ENCODE assay signal across 9 cellular contexts in the genomic region with DNA sequence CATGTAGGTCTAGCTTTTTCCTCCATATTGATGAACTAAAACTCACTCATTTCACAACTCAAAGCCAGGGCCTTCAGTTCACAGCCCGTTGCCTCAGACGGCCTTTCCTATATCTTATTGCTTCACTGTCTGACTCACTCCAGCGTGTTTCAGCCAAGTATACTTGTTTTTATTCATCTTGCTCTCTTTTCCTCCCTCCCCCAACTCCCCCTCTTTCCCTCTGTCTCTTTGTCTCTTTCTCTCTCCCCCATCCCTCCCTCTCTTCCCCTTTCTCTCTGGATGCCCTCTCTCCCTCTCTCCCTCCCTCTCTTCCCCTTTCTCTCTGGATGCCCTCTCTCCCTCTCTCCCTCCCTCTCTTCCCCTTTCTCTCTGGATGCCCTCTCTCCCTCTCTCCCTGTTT. TPM values are rescaled to one million over a fixed set of nuclear protein-coding genes. Genes with fewer than 3 reads are reported as not detected.
DNase-seq lines count a peak whose midpoint lies in the region; TF ChIP-seq lines count a peak whose summit lies in the region.
"Not testable (repeated sequence)": the region's sequence is repeated elsewhere in the genome, so short reads cannot be mapped to it uniquely, and the experiment has no call there.
"Had no signal": no experiment of that assay in that cellular context is flagged by ENCODE, and none has a peak within 500 bp of the region (broad histone marks: within the 10 kb centered on the region; RNA-seq: fewer than 3 reads in every experiment).

No MANE protein-coding gene starts in this region.

- TF ChIP-seq POLR2A in stomach (IDR thresholded peaks at IDR 0.05), result not testable (repeated sequence)

- peak overlapping the region; percentile 26 to 69 (median 65) for H3K4me3 Mint-ChIP-seq in nephron

- H3K27ac ChIP-seq in esophagus (ENCODE audit: low read depth in 2 of 2, low read length in 1 of 2) (peak overlapping the region; percentile 69 to 76), stomach (peak overlapping the region; percentile 66 to 90 (median 85))

- in situ Hi-C loops in SK-MEL-5 (cut with HindIII; ENCODE audit: low pct_unique_long_range_greater_than_20kb, low sequenced_read_pairs); astrocyte of the cerebellum (cut with HindIII; ENCODE audit: low sequenced_read_pairs): not testable (repeated sequence)

- not testable (repeated sequence) for TF ChIP-seq EP300 in stomach (IDR thresholded peaks at IDR 0.05)

- H3K9me3 Mint-ChIP-seq in nephron, result not testable (repeated sequence)

- not testable (repeated sequence) for TF ChIP-seq CTCF in AG10803 (conservative IDR thresholded peaks at IDR 0.05; ENCODE audit: low read length); astrocyte of the cerebellum (IDR thresholded peaks at IDR 0.05; ENCODE audit: low read depth, low read length, missing control alignments); nephron (IDR thresholded peaks at IDR 0.05; ENCODE audit: unreplicated experiment in 3 of 3); stomach (IDR thresholded peaks at IDR 0.05)

- DNase-seq in AG10803 (ENCODE audit: low read depth) (peak; percentile 97), HT1080 (ENCODE audit: low read depth) (peak; percentile 81), SK-MEL-5 (ENCODE audit: low read depth, low spot score) (peak; percentile 46), astrocyte of the cerebellum (ENCODE audit: low read depth) (peak; percentile 81), iris pigment epithelial cell (ENCODE audit: low read depth) (peak; percentile 98)
- not testable (repeated sequence) for DNase-seq in stomach

- peak overlapping the region; percentile 23; the same call in 1 of the 2 replicates for H3K4me3 ChIP-seq in AG10803 (ENCODE audit: low read length)
- not testable (repeated sequence) for H3K4me3 ChIP-seq in astrocyte of the cerebellum (ENCODE audit: low read depth, low read length); esophagus (ENCODE audit: low read depth in 1 of 2, low read length in 2 of 2); stomach

- not testable (repeated sequence) for H3K36me3 ChIP-seq in esophagus (ENCODE audit: control insufficient read depth in 2 of 2, insufficient read depth in 2 of 2, low read length in 1 of 2); stomach

- intact Hi-C loops in stomach (cut with DNase I; ENCODE audit: low total_unique reads), result not testable (repeated sequence)

- H3K36me3 Mint-ChIP-seq in nephron (ENCODE audit: low read depth), result not testable (repeated sequence)

- H3K27me3 ChIP-seq in esophagus (ENCODE audit: control insufficient read depth in 1 of 2, insufficient read depth in 2 of 2, low read length in 2 of 2); stomach: not testable (repeated sequence)

- H3K27me3 Mint-ChIP-seq in nephron (ENCODE audit: low read depth), result not testable (repeated sequence)

- WGBS in esophagus, 2 donors, result 8 to 23% methylated on average over 3 of the region's 3 CpGs
- WGBS in stomach, 5 donors, result 40 to 49% (median 44%) methylated on average over 3 of the region's 3 CpGs

- not testable (repeated sequence) for H3K9me3 ChIP-seq in esophagus (ENCODE audit: control insufficient read depth in 2 of 2, insufficient read depth in 1 of 2, low read depth in 1 of 2, low read length in 1 of 2); stomach

- peaks cover 33% of the 10 kb centered on the region for H3K4me1 Mint-ChIP-seq in nephron

- H3K4me1 ChIP-seq in esophagus (ENCODE audit: control insufficient read depth in 2 of 2, insufficient read depth in 2 of 2, low read length in 1 of 2) (peaks cover 7 to 12% of the 10 kb centered on the region in 2 donors), stomach (peaks cover 12 to 36% (median 24%) of the 10 kb centered on the region in 4 donors)

- peak overlapping the region; percentile 72 to 99 (median 97) for H3K27ac Mint-ChIP-seq in nephron

RNA-seq across cellular contexts. Expression of gene THBS2, which starts 38.9 kb away (rescaled TPM):
- 19.9 TPM in 2 replicates for total RNA-seq in HT1080 (2014; rRNA removed; shearing (Covaris generic))
- polyA plus RNA-seq in HT1080 (2015; cell fraction: cytosol; rRNA removed), result 12.2 and 18.3 TPM in 2 replicates
- 98.3 and 108 TPM in 2 replicates for polyA plus RNA-seq in HT1080 (2015; cell fraction: nucleus; rRNA removed)
- 0.16 and 0.18 TPM in 2 replicates for total RNA-seq in SK-MEL-5 (2014; rRNA removed; shearing (Covaris generic))
- 0.15 and 0.31 TPM in 2 replicates for polyA plus RNA-seq in SK-MEL-5 (2015; cell fraction: cytosol; rRNA removed)
- polyA plus RNA-seq in SK-MEL-5 (2015; cell fraction: nucleus; rRNA removed), result 0.07 and 0.10 TPM in 2 replicates
- polyA plus RNA-seq in esophagus (1 to 10 TPM; 1.6 to 2.5 TPM), stomach (under 1 TPM; 0.31 to 0.87 (median 0.70) TPM)
- total RNA-seq in stomach, result 10 to 100 TPM in 2 of 5 donors, 1 to 10 TPM in 2, under 1 TPM in 1; under 0.01 to 56.0 (median 7.7) TPM
- total RNA-seq: CD4-positive, CD25-positive, alpha-beta regulatory T cell had no signal
